ENCODE assay signal across 8 cellular contexts in the genomic region with DNA sequence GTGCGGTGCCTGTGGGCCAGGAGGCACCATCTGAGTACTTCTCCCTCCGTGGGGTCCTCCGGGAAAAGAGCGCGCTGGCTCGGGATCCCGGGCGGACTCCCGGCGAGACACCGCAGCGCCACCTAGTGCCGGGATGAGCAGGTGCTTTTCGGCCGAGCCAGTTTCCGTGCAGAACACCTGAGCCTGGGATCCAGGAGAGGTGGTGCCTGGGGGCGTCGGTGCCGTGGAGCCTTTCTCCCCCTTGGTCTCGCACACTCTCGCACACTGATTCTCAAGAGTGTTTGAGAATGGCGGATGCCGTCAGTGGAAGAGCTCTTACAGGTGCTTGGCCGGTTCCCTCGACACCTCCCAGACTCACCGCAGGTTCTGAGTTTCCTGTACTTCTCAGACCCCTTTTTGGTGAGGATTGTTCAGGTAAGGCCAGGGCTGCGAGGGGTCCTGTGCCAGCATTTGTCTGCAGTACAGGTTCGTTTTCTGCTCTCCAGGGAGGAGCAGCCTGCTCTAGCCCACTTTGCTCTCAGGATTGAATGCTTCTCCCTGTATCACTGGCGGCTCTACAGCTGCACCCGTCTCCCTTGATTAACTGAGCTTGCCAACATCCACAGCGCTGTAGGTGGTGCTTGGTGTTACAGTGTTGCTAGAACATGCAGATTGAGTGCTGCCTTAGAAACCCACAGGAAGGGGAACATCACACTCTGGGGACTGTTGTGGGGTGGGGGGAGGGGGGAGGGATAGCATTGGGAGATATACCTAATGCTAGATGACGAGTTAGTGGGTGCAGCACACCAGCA. TPM values are rescaled to one million over a fixed set of nuclear protein-coding genes. Genes with fewer than 3 reads are reported as not detected.
DNase-seq lines count a peak whose midpoint lies in the region; ATAC-seq and TF ChIP-seq lines count a peak whose summit lies in the region.

No MANE protein-coding gene starts in this region.

- no peak overlapping the region for H3K27ac ChIP-seq in breast epithelium

- H3K4me3 ChIP-seq in H7 (ENCODE audit: insufficient read depth, low read depth, low read length) (no peak overlapping the region), breast epithelium (peak overlapping the region in 2 of 3 donors; percentile 21 to 24), kidney epithelial cell (ENCODE audit: low read depth, low read length) (no peak overlapping the region)

- ATAC-seq in GM18873 (IDR thresholded peaks at IDR 0.05; ENCODE audit: low FRiP score, unreplicated experiment): no peak

- TF ChIP-seq CTCF in breast epithelium (IDR thresholded peaks at IDR 0.05): peak; percentile 81 to 87 (median 86)
- peak; percentile 91 for TF ChIP-seq CTCF in kidney epithelial cell (IDR thresholded peaks at IDR 0.05; ENCODE audit: insufficient read depth, low read length, poor library complexity, severe bottlenecking)

- no peaks in the 10 kb centered on the region for H3K9me3 ChIP-seq in breast epithelium

- no peak for TF ChIP-seq POLR2A in breast epithelium (IDR thresholded peaks at IDR 0.05)

- H3K36me3 ChIP-seq in H7 (replicated peaks; ENCODE audit: control insufficient read depth, insufficient read depth, low read length) (peaks cover 23% of the 10 kb centered on the region), breast epithelium (no peaks in the 10 kb centered on the region), kidney epithelial cell (ENCODE audit: control insufficient read depth, insufficient read depth, low read length) (no peaks in the 10 kb centered on the region)

- DNase-seq in AG08396 (ENCODE audit: low spot score): peak; percentile 88
- peak; percentile 97 for DNase-seq in H7
- DNase-seq in SK-N-DZ (ENCODE audit: low spot score): peak; percentile 68
- DNase-seq in breast epithelium (ENCODE audit: low spot score in 2 of 2): peak in 1 of 2 donors; percentile 83
- DNase-seq in kidney epithelial cell (ENCODE audit: low read depth): no peak
- DNase-seq in stimulated activated CD4-positive, alpha-beta T cell treated with anti-CD3 and anti-CD28 coated beads, Interleukin-2, amount 100 ng/mL, for 48 hours: peak; percentile 33 to 41
- no peak for DNase-seq in cortex of kidney (lab: John Stamatoyannopoulos, UW)

- no peaks in the 10 kb centered on the region for H3K4me1 ChIP-seq in breast epithelium

- H3K27me3 ChIP-seq in H7 (ENCODE audit: control insufficient read depth, insufficient read depth, low read length): no peaks in the 10 kb centered on the region
- no peaks in the 10 kb centered on the region for H3K27me3 ChIP-seq in breast epithelium
- no peaks in the 10 kb centered on the region for H3K27me3 ChIP-seq in kidney epithelial cell (ENCODE audit: control insufficient read depth, insufficient read depth, low read length)

- intact Hi-C loops in breast epithelium (cut with DNase I; ENCODE audit: low total_unique reads): loop anchor here (2.0 kb wide), 1 partner anchor 136 kb away; no protein-coding TSS in a partner anchor

RNA-seq across cellular contexts. Expression of a gene that starts 23.4 kb away (rescaled TPM):
- total RNA-seq in H7 (2014; rRNA removed; shearing (Covaris generic)): 74.1 and 101 TPM in 2 replicates
- polyA plus RNA-seq in SK-N-DZ (2014; cell fraction: cytosol; rRNA removed): 62.0 and 86.2 TPM in 2 replicates
- polyA plus RNA-seq in SK-N-DZ (2014; cell fraction: nucleus; rRNA removed): 290 and 425 TPM in 2 replicates
- total RNA-seq in breast epithelium (10 to 100 TPM; 45.4 to 65.9 (median 53.3) TPM), kidney epithelial cell (69.6 and 79.6 TPM in 2 replicates)

RNA-seq across cellular contexts. Expression of a gene that starts 39.8 kb away (rescaled TPM):
- 3.3 and 3.8 TPM in 2 replicates for total RNA-seq in H7 (2014; rRNA removed; shearing (Covaris generic))
- polyA plus RNA-seq in SK-N-DZ (2014; cell fraction: cytosol; rRNA removed): 2.8 and 7.0 TPM in 2 replicates
- 18.1 and 24.9 TPM in 2 replicates for polyA plus RNA-seq in SK-N-DZ (2014; cell fraction: nucleus; rRNA removed)
- total RNA-seq in breast epithelium (1 to 10 TPM; 4.5 to 9.4 (median 7.2) TPM), kidney epithelial cell (5.8 and 12.1 TPM in 2 replicates)

RNA-seq across cellular contexts. Expression of a gene that starts 58.7 kb away (rescaled TPM):
- total RNA-seq in H7 (2014; rRNA removed; shearing (Covaris generic)): 12.2 and 14.8 TPM in 2 replicates
- polyA plus RNA-seq in SK-N-DZ (2014; cell fraction: cytosol; rRNA removed): 28.2 and 31.7 TPM in 2 replicates
- 31.0 and 45.5 TPM in 2 replicates for polyA plus RNA-seq in SK-N-DZ (2014; cell fraction: nucleus; rRNA removed)
- total RNA-seq in breast epithelium (10 to 100 TPM; 10.4 to 22.1 (median 18.0) TPM), kidney epithelial cell (22.0 and 25.3 TPM in 2 replicates)

Comparison
In these comparisons a context has a peak if more than half of its experiments do, and no peak if none do; other contexts are left out.
1. DNase-seq: peak in AG08396 (single experiment), H7 (single experiment), SK-N-DZ (single experiment) and stimulated activated CD4-positive, alpha-beta T cell treated with anti-CD3 and anti-CD28 coated beads, Interleukin-2, amount 100 ng/mL, for 48 hours (2 of 2); none in kidney epithelial cell (single experiment) and cortex of kidney (single experiment).
2. H3K4me3 ChIP-seq: peak in breast epithelium (2 of 3); none in H7 (single experiment) and kidney epithelial cell (single experiment).